Comparison of ENCODE assay signal across 8 cellular contexts in the genomic region with DNA sequence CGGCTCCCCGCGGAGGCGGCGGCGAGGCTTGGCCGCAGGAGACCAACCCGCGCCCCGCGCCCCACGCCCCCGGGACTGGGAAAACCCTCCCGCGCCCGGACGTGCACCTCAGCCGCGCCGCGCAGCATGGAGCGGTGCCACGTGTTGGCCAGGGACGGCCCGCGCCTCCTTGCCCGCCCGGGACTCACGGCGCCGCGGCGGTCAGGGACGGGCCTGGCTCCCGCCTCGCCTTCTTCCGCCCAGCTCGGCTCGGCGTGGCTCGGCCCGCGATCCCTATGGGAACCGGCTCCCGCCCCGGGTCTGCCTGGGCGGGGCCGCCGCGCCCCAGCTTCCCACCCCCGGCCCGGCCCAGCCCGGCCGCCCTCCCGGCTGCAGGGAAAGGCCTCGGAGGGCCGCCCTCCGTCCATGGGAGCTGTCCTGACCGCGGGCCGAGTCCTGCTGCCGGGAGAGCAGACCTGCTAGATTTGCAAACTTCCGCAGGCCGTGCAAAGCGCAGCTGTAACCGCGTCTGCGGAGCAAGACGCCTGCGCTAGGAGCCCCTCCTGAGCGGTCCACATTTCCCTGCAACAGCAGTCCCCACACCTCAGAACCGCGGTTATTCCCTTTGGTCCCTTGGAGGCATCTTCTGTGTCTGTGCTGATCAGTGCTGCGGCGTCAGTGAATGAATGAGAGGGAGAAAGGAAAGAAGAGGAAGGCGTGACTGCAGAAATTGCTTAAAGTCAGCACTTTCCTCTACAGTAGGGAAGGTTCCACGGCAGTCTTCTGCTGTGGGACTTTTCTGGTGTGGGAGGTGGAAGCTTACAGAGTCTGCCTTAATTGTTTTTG. TPM values are rescaled to one million over a fixed set of nuclear protein-coding genes. Genes with fewer than 3 reads are reported as not detected.
DNase-seq lines count a peak whose midpoint lies in the region; ATAC-seq lines count a peak whose summit lies in the region.

A gene (minus strand): TSS at position 246 of the 825 bp plus-strand sequence. CDS start 1,013 bp downstream, outside the sequence.

- H3K27ac Mint-ChIP-seq in activated CD8-positive, alpha-beta T cell treated with anti-CD3 and anti-CD28 coated beads, Interleukin-2, amount 10 ng/mL, durations not matched to agents 7 days and 5 days: peak within 1 kb of the TSS; percentile 72

- peaks cover 1% of the 10 kb centered on the region for H3K36me3 Mint-ChIP-seq in activated CD8-positive, alpha-beta T cell treated with anti-CD3 and anti-CD28 coated beads, Interleukin-2, amount 10 ng/mL, durations not matched to agents 7 days and 5 days (ENCODE audit: low read depth)

- peak; percentile 66 for ATAC-seq in HG02763 (IDR thresholded peaks at IDR 0.05; ENCODE audit: unreplicated experiment)
- ATAC-seq in activated CD8-positive, alpha-beta T cell treated with anti-CD3 and anti-CD28 coated beads, Interleukin-2, amount 10 ng/mL, durations not matched to agents 7 days and 5 days: peak; percentile 86

- no peaks in the 10 kb centered on the region for H3K9me3 ChIP-seq in endocrine pancreas (ENCODE audit: control insufficient read depth, low read length)

- H3K27me3 ChIP-seq in endocrine pancreas (ENCODE audit: control insufficient read depth, insufficient read depth, low read length): no peaks in the 10 kb centered on the region

- POLR2A ChIA-PET in activated CD8-positive, alpha-beta T cell treated with anti-CD3 and anti-CD28 coated beads, Interleukin-2, amount 10 ng/mL, durations not matched to agents 7 days and 5 days (lab: Charles Lee): interaction anchor here (1.1 kb wide), 1 partner anchor 34 kb away, joined by 7 read pairs; no protein-coding TSS in a partner anchor

- CTCF ChIA-PET in activated CD8-positive, alpha-beta T cell treated with anti-CD3 and anti-CD28 coated beads, Interleukin-2, amount 10 ng/mL, durations not matched to agents 7 days and 5 days (lab: Charles Lee): interaction anchor here (1.0 to 1.3 kb wide), 5 partner anchors 61 to 146 kb away, joined by 3 to 7 read pairs (median 3); no protein-coding TSS in a partner anchor

- peak within 1 kb of the TSS; percentile 74 for H3K4me3 ChIP-seq in endocrine pancreas (ENCODE audit: control insufficient read depth, insufficient read depth, low read length)

- no peaks in the 10 kb centered on the region for H3K4me1 ChIP-seq in endocrine pancreas (ENCODE audit: control insufficient read depth, insufficient read depth, low read length)

- H3K4me3 Mint-ChIP-seq in activated CD8-positive, alpha-beta T cell treated with anti-CD3 and anti-CD28 coated beads, Interleukin-2, amount 10 ng/mL, durations not matched to agents 7 days and 5 days: peak within 1 kb of the TSS; percentile 83

- peak; percentile 55 for DNase-seq in NCI-H2107 treated with DMSO at 0.1 percent for 48 hours (lab: John Stamatoyannopoulos, UW; ENCODE audit: unreplicated experiment)
- no peak for DNase-seq in NCI-H2107 (lab: John Stamatoyannopoulos, UW)
- DNase-seq in NCI-H2227 (lab: John Stamatoyannopoulos, UW; ENCODE audit: unreplicated experiment): peak; percentile 80
- peak; percentile 45 for DNase-seq in activated CD8-positive, alpha-beta T cell treated with anti-CD3 and anti-CD28 coated beads, Interleukin-2, amount 10 ng/mL, durations not matched to agents 7 days and 5 days
- peak; percentile 56 to 75 for DNase-seq in lung microvascular endothelial cell (ENCODE audit: low read depth in 2 of 2)
- peak; percentile 30 to 54 (median 31) for DNase-seq in stimulated activated CD4-positive, alpha-beta T cell treated with anti-CD3 and anti-CD28 coated beads, TNF-alpha, amount 100 ng/mL, for 24 hours (ENCODE audit: low read depth in 3 of 3)

- H3K27me3 Mint-ChIP-seq in activated CD8-positive, alpha-beta T cell treated with anti-CD3 and anti-CD28 coated beads, Interleukin-2, amount 10 ng/mL, durations not matched to agents 7 days and 5 days (ENCODE audit: low read depth): peaks cover 2% of the 10 kb centered on the region

- H3K9ac ChIP-seq in endocrine pancreas (ENCODE audit: control insufficient read depth, insufficient read depth, low read length): peak within 1 kb of the TSS; percentile 56

- H3K9me3 Mint-ChIP-seq in activated CD8-positive, alpha-beta T cell treated with anti-CD3 and anti-CD28 coated beads, Interleukin-2, amount 10 ng/mL, durations not matched to agents 7 days and 5 days (ENCODE audit: insufficient read depth): no peaks in the 10 kb centered on the region

- peaks cover 11% of the 10 kb centered on the region for H3K4me1 Mint-ChIP-seq in activated CD8-positive, alpha-beta T cell treated with anti-CD3 and anti-CD28 coated beads, Interleukin-2, amount 10 ng/mL, durations not matched to agents 7 days and 5 days (ENCODE audit: low read depth)

- H3K36me3 ChIP-seq in endocrine pancreas (ENCODE audit: control insufficient read depth, insufficient read depth, low read length): no peaks in the 10 kb centered on the region

RNA-seq across cellular contexts. Expression of the gene that starts here (rescaled TPM):
- total RNA-seq in activated CD8-positive, alpha-beta T cell treated with anti-CD3 and anti-CD28 coated beads, Interleukin-2, amount 10 ng/mL, durations not matched to agents 7 days and 5 days: 10 to 100 TPM in 1 of 2 experiments, 1 to 10 TPM in 1; 8.1 to 12.0 TPM
- total RNA-seq in lung microvascular endothelial cell: 28.3 and 31.9 TPM in 2 replicates
